ENCODE assay signal across 2 cellular contexts in genomic region chr17:40459646-40460584, GRCh38.
A peak's percentile ranks its signal among the peaks of the same experiment; 100 is the strongest.
TF ChIP-seq lines count a peak whose summit lies in the region.

No MANE protein-coding gene starts in this region.

TF ChIP-seq in HEK293, 187 proteins besides CTCF, POLR2A, EP300 and RAD21:
- TF ChIP-seq KLF1 (tag by site-specific recombination; IDR thresholded peaks at IDR 0.05) (0 out of 2 replicates have a peak, but pooled peaks have one; percentile 15), ZNF629 (tag by site-specific recombination; IDR thresholded peaks at IDR 0.05) (no peak), ZNF146 (tag by site-specific recombination; IDR thresholded peaks at IDR 0.05) (no peak), ZNF600 (tag by site-specific recombination; IDR thresholded peaks at IDR 0.05) (0 out of 2 replicates have a peak, but pooled peaks have one; percentile 19), ZBTB49 (tag by site-specific recombination; IDR thresholded peaks at IDR 0.05; ENCODE audit: low read depth) (no peak), PRDM10 (tag by site-specific recombination; IDR thresholded peaks at IDR 0.05) (0 out of 2 replicates have a peak, but pooled peaks have one; percentile 32)
TF ChIP-seq in HEK293: peak in this region for 3.

TF ChIP-seq in SK-N-SH treated with all-trans-retinoic acid at 6 μM for 48 hours, 23 proteins besides CTCF, POLR2A, EP300 and RAD21:
- peak; percentile 26; the same call in 1 of the 2 replicates for TF ChIP-seq TCF4 (CRISPR knock-in tag; IDR thresholded peaks at IDR 0.05; ENCODE audit: borderline replicate concordance)
- no peak for TF ChIP-seq PATZ1 (CRISPR knock-in tag; IDR thresholded peaks at IDR 0.05; ENCODE audit: borderline replicate concordance)
- TF ChIP-seq POU6F1 (CRISPR knock-in tag; IDR thresholded peaks at IDR 0.05; ENCODE audit: borderline replicate concordance, low read depth) = no peak
